In the genomic region with DNA sequence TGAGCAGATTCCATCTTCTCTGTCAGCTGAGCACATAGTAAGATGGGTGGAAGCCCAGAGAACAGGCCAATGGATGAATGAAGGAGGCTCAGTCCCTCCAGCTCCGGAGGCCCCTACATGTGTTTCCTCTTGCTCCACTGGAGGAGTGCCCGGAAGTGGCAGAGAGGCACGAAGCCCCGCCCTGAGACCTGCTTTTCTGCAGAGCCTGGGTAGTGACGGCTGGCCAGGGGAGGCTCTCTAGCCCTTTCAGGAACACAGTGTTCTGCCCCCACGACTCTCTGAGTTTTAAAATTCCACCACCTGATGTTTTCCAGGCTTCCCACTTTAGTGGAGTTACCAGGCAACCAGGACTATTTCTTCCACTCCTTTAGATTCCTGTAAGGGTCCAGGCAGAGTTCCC, we compare ENCODE assay signal across 10 cellular contexts.
DNase-seq lines count a peak whose midpoint lies in the region; ATAC-seq and TF ChIP-seq lines count a peak whose summit lies in the region.
"Had no signal": no experiment of that assay in that cellular context is flagged by ENCODE, and none has a peak within 500 bp of the region (broad histone marks: within the 10 kb centered on the region; RNA-seq: fewer than 3 reads in every experiment).

No MANE protein-coding gene starts in this region.

- no peaks in the 10 kb centered on the region for H3K36me3 ChIP-seq in cardiac muscle cell

- no peak overlapping the region for H3K27ac ChIP-seq in cardiac muscle cell
- H3K27ac ChIP-seq in temporal lobe (ENCODE audit: low read depth, low read length): peak overlapping the region; percentile 36

- peak; percentile 11 to 15 for DNase-seq in activated CD4-positive, alpha-beta T cell treated with anti-CD3 and anti-CD28 coated beads, Interleukin-2, amount 50 U/mL, for 48 hours
- DNase-seq in activated CD4-positive, alpha-beta T cell treated with anti-CD3 and anti-CD28 coated beads, Interleukin-2, amount 50 U/mL, for 4 hours: no peak
- DNase-seq in RPMI8226 (peak; percentile 58), cardiac muscle cell (ENCODE audit: low read depth in 1 of 2, low spot score in 1 of 2) (peak; percentile 3 to 30), type B pancreatic cell (ENCODE audit: extremely low spot score, unreplicated experiment) (no peak)
- DNase-seq: activated B cell treated with CpG ODN at 0.5 μM for 24 hours had no signal

- no peak overlapping the region for H3K27ac Mint-ChIP-seq in type B pancreatic cell
- H3K27ac Mint-ChIP-seq: activated B cell treated with CpG ODN at 0.5 μM for 24 hours; activated naive CD4-positive, alpha-beta T cell treated with anti-CD3 and anti-CD28 coated beads for 36 hours had no signal

- H3K27me3 Mint-ChIP-seq in type B pancreatic cell: peaks cover 37% of the 10 kb centered on the region

- no peaks in the 10 kb centered on the region for H3K4me1 ChIP-seq in cardiac muscle cell (ENCODE audit: low read depth)

- no peaks in the 10 kb centered on the region for H3K4me1 Mint-ChIP-seq in type B pancreatic cell (ENCODE audit: unreplicated experiment)
- H3K4me1 Mint-ChIP-seq: activated B cell treated with CpG ODN at 0.5 μM for 24 hours had no signal

- H3K9me3 Mint-ChIP-seq in type B pancreatic cell: no peaks in the 10 kb centered on the region
- H3K9me3 Mint-ChIP-seq: activated B cell treated with CpG ODN at 0.5 μM for 24 hours; activated naive CD4-positive, alpha-beta T cell treated with anti-CD3 and anti-CD28 coated beads for 36 hours had no signal

- peaks cover 10% of the 10 kb centered on the region for H3K27me3 ChIP-seq in cardiac muscle cell

- no peak for ATAC-seq in HG03108 (IDR thresholded peaks at IDR 0.05; ENCODE audit: unreplicated experiment)
- no peak for ATAC-seq in GM19395 (IDR thresholded peaks at IDR 0.05; ENCODE audit: unreplicated experiment)

- no peak overlapping the region for H3K4me3 ChIP-seq in cardiac muscle cell

- no peak overlapping the region for H3K4me3 Mint-ChIP-seq in type B pancreatic cell
- H3K4me3 Mint-ChIP-seq: activated B cell treated with CpG ODN at 0.5 μM for 24 hours; activated naive CD4-positive, alpha-beta T cell treated with anti-CD3 and anti-CD28 coated beads for 36 hours had no signal

- TF ChIP-seq CTCF in cardiac muscle cell (IDR thresholded peaks at IDR 0.05; ENCODE audit: low read depth, low read length) (no peak), type B pancreatic cell (conservative IDR thresholded peaks at IDR 0.05) (no peak)

- no peaks in the 10 kb centered on the region for H3K9me3 ChIP-seq in cardiac muscle cell (ENCODE audit: low read depth)

- H3K36me3 Mint-ChIP-seq in type B pancreatic cell: no peaks in the 10 kb centered on the region

Comparison
In these comparisons a context has a peak if more than half of its experiments do, and no peak if none do; other contexts are left out.
1. DNase-seq: peak in activated CD4-positive, alpha-beta T cell treated with anti-CD3 and anti-CD28 coated beads, Interleukin-2, amount 50 U/mL, for 48 hours (2 of 2), RPMI8226 (single experiment) and cardiac muscle cell (2 of 2); none in activated CD4-positive, alpha-beta T cell treated with anti-CD3 and anti-CD28 coated beads, Interleukin-2, amount 50 U/mL, for 4 hours (0 of 2) and type B pancreatic cell (single experiment).